ENCODE assay signal across 10 cellular contexts in the genomic region with DNA sequence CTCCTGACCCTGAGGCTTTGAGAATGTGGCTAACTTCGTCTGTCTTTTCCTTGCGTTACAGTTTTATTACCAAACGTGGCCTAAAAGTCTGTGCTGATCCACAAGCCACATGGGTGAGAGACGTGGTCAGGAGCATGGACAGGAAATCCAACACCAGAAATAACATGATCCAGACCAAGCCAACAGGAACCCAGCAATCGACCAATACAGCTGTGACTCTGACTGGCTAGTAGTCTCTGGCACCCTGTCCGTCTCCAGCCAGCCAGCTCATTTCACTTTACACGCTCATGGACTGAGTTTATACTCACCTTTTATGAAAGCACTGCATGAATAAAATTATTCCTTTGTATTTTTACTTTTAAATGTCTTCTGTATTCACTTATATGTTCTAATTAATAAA. TPM values are rescaled to one million over a fixed set of nuclear protein-coding genes. Genes with fewer than 3 reads are reported as not detected.
"Had no signal": no experiment of that assay in that cellular context is flagged by ENCODE, and none has a peak within 500 bp of the region (broad histone marks: within the 10 kb centered on the region; RNA-seq: fewer than 3 reads in every experiment).

No MANE protein-coding gene starts in this region.

RNA-seq across cellular contexts. Expression of gene XCL1, which starts 4.6 kb away (rescaled TPM):
- total RNA-seq: activated B cell treated with CpG ODN at 0.5 μM for 24 hours, cerebellum, dermis blood vessel endothelial cell, endothelial cell of umbilical vein, fibroblast of lung, fibroblast of villous mesenchyme had no signal
- polyA plus RNA-seq: endothelial cell of umbilical vein, fibroblast of lung had no signal

RNA-seq across cellular contexts. Expression of gene XCL2, which starts 37.2 kb away (rescaled TPM):
- total RNA-seq: activated B cell treated with CpG ODN at 0.5 μM for 24 hours; activated T-helper 17 cell treated with anti-CD3 and anti-CD28 coated beads, Interleukin-2, amount 50 U/mL, for 72 hours; cardiac septum; cerebellum; dermis blood vessel endothelial cell; endothelial cell of umbilical vein; fibroblast of lung; fibroblast of villous mesenchyme had no signal
- polyA plus RNA-seq: aorta, endothelial cell of umbilical vein, esophagus, fibroblast of lung had no signal
